In genomic region chr6:7542065-7542877, GRCh38 we compare ENCODE assay signal across 1 cellular context.
TF ChIP-seq lines count a peak whose summit lies in the region.

No MANE protein-coding gene starts in this region.

TF ChIP-seq in IMR-90, 13 proteins besides CTCF, POLR2A, EP300 and RAD21 (continued from another document):
- no peak for TF ChIP-seq RFX5 (IDR thresholded peaks at IDR 0.05; ENCODE audit: low read depth, low read length)
- no peak for TF ChIP-seq RCOR1 (IDR thresholded peaks at IDR 0.05; ENCODE audit: insufficient replicate concordance, low read length)
